In genomic region chr16:2428051-2428786, GRCh38 we compare ENCODE assay signal across 8 cellular contexts. TPM values are rescaled to one million over a fixed set of nuclear protein-coding genes. Genes with fewer than 3 reads are reported as not detected.
DNase-seq lines count a peak whose midpoint lies in the region; ATAC-seq and TF ChIP-seq lines count a peak whose summit lies in the region.

No MANE protein-coding gene starts in this region.

- H2BK120ac ChIP-seq in H9 (ENCODE audit: low read depth, low read length, poor library complexity, severe bottlenecking): no peak overlapping the region

- no peak overlapping the region for H3K4ac ChIP-seq in H9 (ENCODE audit: low read depth, low read length)

- no peak overlapping the region for H2BK20ac ChIP-seq in H9 (ENCODE audit: low read depth, low read length, poor library complexity, severe bottlenecking)

- H3K36me3 ChIP-seq in PC-9 (ENCODE audit: low read depth) (no peaks in the 10 kb centered on the region; the same call in 1 of the 2 replicates), lung (ENCODE audit: control insufficient read depth in 2 of 2, insufficient read depth in 2 of 2, low read length in 2 of 2) (peaks cover 0 to 5% of the 10 kb centered on the region in 2 donors), tibial nerve (peaks cover 0 to 11% (median 0%) of the 10 kb centered on the region in 3 donors)

- H2BK5ac ChIP-seq in H9 (ENCODE audit: insufficient read length, low read length): no peak overlapping the region

- H3K4me2 ChIP-seq in H9 (ENCODE audit: insufficient read depth, insufficient read length, low read length) (peak overlapping the region; percentile 59), PC-9 (peak overlapping the region; percentile 82)

- no peak overlapping the region for H3T11ph ChIP-seq in H9 (ENCODE audit: low read length)

- CTCF ChIA-PET in PC-9 (lab: Charles Lee): interaction anchor here (0.7 kb wide), 1 partner anchor 81 kb away, joined by 5 read pairs; no protein-coding TSS in a partner anchor

- peaks cover 20% of the 10 kb centered on the region; the same call in 1 of the 2 replicates for H3F3A ChIP-seq in PC-9 (ENCODE audit: insufficient read depth, low read depth)

- H3K4me1 Mint-ChIP-seq in H9: peaks cover 25 to 27% of the 10 kb centered on the region in 2 experiments

- peaks cover 18 to 25% (median 25%) of the 10 kb centered on the region in 3 experiments; a peak in 6 of 7 replicates for H3K36me3 Mint-ChIP-seq in H9 (ENCODE audit: insufficient read depth in 1 of 3, low read depth in 3 of 3)

- H3K56ac ChIP-seq in H9 (ENCODE audit: insufficient read length, low read depth, low read length): no peak overlapping the region

- H3K23ac ChIP-seq in H9 (ENCODE audit: insufficient read length, low read depth, low read length): no peak overlapping the region

- peak; percentile 47; the same call in 2 of the 3 replicates for TF ChIP-seq CTCF in H9 (conservative IDR thresholded peaks at IDR 0.05)
- TF ChIP-seq CTCF in PC-9 (conservative IDR thresholded peaks at IDR 0.05): peak; percentile 49; the same call in 1 of the 2 replicates
- peak; percentile 52 for TF ChIP-seq CTCF in choroid plexus epithelial cell (conservative IDR thresholded peaks at IDR 0.05; ENCODE audit: low read depth, low read length)
- no peak for TF ChIP-seq CTCF in lung (IDR thresholded peaks at IDR 0.05; ENCODE audit: control extremely low read depth, extremely low read depth)
- peak in 2 of 5 experiments; percentile 18 to 29 for TF ChIP-seq CTCF in tibial nerve (IDR thresholded peaks at IDR 0.05)

- no peaks in the 10 kb centered on the region for H3K9me2 ChIP-seq in PC-9 (ENCODE audit: insufficient read depth)

- H4K5ac ChIP-seq in H9 (ENCODE audit: insufficient read length, low read depth, low read length): no peak overlapping the region

- peak overlapping the region; percentile 43 for H3K9ac ChIP-seq in H9 (ENCODE audit: extremely low read depth, insufficient read length, low read length)

- peaks cover 9% of the 10 kb centered on the region for H3K79me1 ChIP-seq in H9 (ENCODE audit: insufficient read depth, low read depth, low read length, poor library complexity, severe bottlenecking)

- intact Hi-C loops in PC-9 (cut with micrococcal nuclease; ENCODE audit: unreplicated experiment): loop anchor here (2.0 to 5.0 kb wide), 3 partner anchors 74 to 159 kb away; partner anchors contain the start of genes ABCA3 and RNPS1

- TSS peak; percentile 80 for BruUV-seq in PC-9 (replicated peaks; lab: Mats Ljungman, UMichigan)

- no CpG with 5 or more reads among the region's 28 CpGs for WGBS in H9 (ENCODE audit: extremely low coverage, insufficient read length, low lambda C conversion rate)
- WGBS in lung, 2 donors: 33 to 42% methylated on average over 23 to 28 of the region's 28 CpGs
- 31 to 35% methylated on average over 19 to 28 of the region's 28 CpGs for WGBS in tibial nerve, 2 donors

- DNase-seq in EL (peak; percentile 46), H9 (peak; percentile 76), PC-9 (peak in 1 of 2 experiments; percentile 63), choroid plexus epithelial cell (ENCODE audit: low read depth) (peak; percentile 30), lung (ENCODE audit: low spot score) (peak; percentile 32), tibial nerve (ENCODE audit: low spot score in 2 of 2) (peak; percentile 25 to 36), NCI-H345 treated with DMSO at 0.1 percent for 48 hours (lab: John Stamatoyannopoulos, UW; ENCODE audit: unreplicated experiment) (no peak)

- H3K27me3 ChIP-seq in H9 (ENCODE audit: insufficient read depth, low read length) (no peaks in the 10 kb centered on the region; the same call in 1 of the 2 replicates), PC-9 (ENCODE audit: insufficient read depth, low read depth) (no peaks in the 10 kb centered on the region), lung (ENCODE audit: control insufficient read depth, insufficient read depth) (no peaks in the 10 kb centered on the region), tibial nerve (no peaks in the 10 kb centered on the region)

- H3K4me3 Mint-ChIP-seq in H9: peak overlapping the region; percentile 88 to 90

- no peak overlapping the region for H3K27ac ChIP-seq in H9 (ENCODE audit: insufficient read length, low read depth, low read length)
- no peak overlapping the region for H3K27ac ChIP-seq in PC-9
- peak overlapping the region; percentile 6 to 74 for H3K27ac ChIP-seq in lung (ENCODE audit: low read depth in 1 of 2, low read length in 1 of 2)
- peak overlapping the region in 3 of 4 donors; percentile 78 to 89 (median 85) for H3K27ac ChIP-seq in tibial nerve

- peaks cover 13% of the 10 kb centered on the region for H3K27me3 Mint-ChIP-seq in H9 (ENCODE audit: low read depth)

- no peak for ATAC-seq in lung (ENCODE audit: insufficient read depth, low FRiP score)
- ATAC-seq in GM18498 (IDR thresholded peaks at IDR 0.05; ENCODE audit: unreplicated experiment): no peak

- H3K23me2 ChIP-seq in H9 (ENCODE audit: insufficient read length, low read depth, low read length, poor library complexity, severe bottlenecking): peaks cover 15% of the 10 kb centered on the region

- H3K79me2 ChIP-seq in H9 (ENCODE audit: insufficient read depth, low read length) (peaks cover 3% of the 10 kb centered on the region), PC-9 (ENCODE audit: low read depth) (peaks cover 38% of the 10 kb centered on the region)

- peak overlapping the region; percentile 77 for H3K14ac ChIP-seq in H9 (ENCODE audit: insufficient read depth, low read length)

- no peaks in the 10 kb centered on the region for H4K20me1 ChIP-seq in H9 (ENCODE audit: control insufficient read depth, insufficient read depth, insufficient read length)
- no peaks in the 10 kb centered on the region; the same call in 1 of the 2 replicates for H4K20me1 ChIP-seq in PC-9 (ENCODE audit: insufficient read depth)

- H4K91ac ChIP-seq in H9 (ENCODE audit: insufficient read length, low read depth, low read length): no peak overlapping the region

- peak overlapping the region; percentile 55 for H3K18ac ChIP-seq in H9 (ENCODE audit: insufficient read length, low read depth, low read length)

- peak overlapping the region; percentile 99 for H3K4me3 ChIP-seq in PC-9
- peak overlapping the region; percentile 84 for H3K4me3 ChIP-seq in choroid plexus epithelial cell (ENCODE audit: low read depth, low read length)
- peak overlapping the region; percentile 69 for H3K4me3 ChIP-seq in lung
- peak overlapping the region; percentile 79 to 96 (median 93) for H3K4me3 ChIP-seq in tibial nerve

- H3K9me3 ChIP-seq in H9 (ENCODE audit: control insufficient read depth, low read depth, low read length) (no peaks in the 10 kb centered on the region), PC-9 (ENCODE audit: insufficient read depth, low read depth) (no peaks in the 10 kb centered on the region), lung (ENCODE audit: control insufficient read depth in 2 of 2, insufficient read depth in 1 of 2, low read length in 1 of 2) (no peaks in the 10 kb centered on the region), tibial nerve (no peaks in the 10 kb centered on the region)

- no peak overlapping the region for H2AFZ ChIP-seq in H9 (ENCODE audit: low read length)
- H2AFZ ChIP-seq in PC-9: peak overlapping the region; percentile 90

- H4K8ac ChIP-seq in H9 (replicated peaks; ENCODE audit: insufficient read length, low read depth, low read length): no peak overlapping the region

- TF ChIP-seq POLR2A in tibial nerve (IDR thresholded peaks at IDR 0.05): no peak

- H2BK15ac ChIP-seq in H9 (ENCODE audit: low read depth, low read length): no peak overlapping the region; the same call in 1 of the 2 replicates

- peak overlapping the region in 1 of 3 experiments; percentile 82; a peak in 1 of 7 replicates for H3K27ac Mint-ChIP-seq in H9

- H2BK12ac ChIP-seq in H9 (ENCODE audit: insufficient read length, low read depth, low read length): no peak overlapping the region

- no peaks in the 10 kb centered on the region for H3K9me3 Mint-ChIP-seq in H9

- no peak overlapping the region for H2AK5ac ChIP-seq in H9 (ENCODE audit: insufficient read length, low read length)

- POLR2A ChIA-PET in PC-9 (lab: Charles Lee; ENCODE audit: unreplicated experiment): interaction anchor here (0.6 kb wide), 1 partner anchor 177 kb away, joined by 3 read pairs; the partner anchor contains the start of gene ECI1

- no peak for TF ChIP-seq EP300 in tibial nerve (IDR thresholded peaks at IDR 0.05)

- H3K4me1 ChIP-seq in H9 (ENCODE audit: insufficient read depth, low read length) (no peaks in the 10 kb centered on the region), PC-9 (replicated peaks; ENCODE audit: insufficient read depth) (peaks cover 40% of the 10 kb centered on the region), lung (ENCODE audit: control insufficient read depth in 2 of 2, insufficient read depth in 2 of 2, low read length in 2 of 2) (peaks cover 0 to 8% of the 10 kb centered on the region in 2 donors), tibial nerve (peaks cover 0 to 19% (median 10%) of the 10 kb centered on the region in 4 donors)

RNA-seq across cellular contexts. Expression of gene CCNF, which starts 1.0 kb away (rescaled TPM):
- 61.6 and 62.2 TPM in 2 replicates for total RNA-seq in H9 (2021)
- total RNA-seq in PC-9 (2021): 53.4 and 69.0 TPM in 2 replicates
- 1 to 10 TPM; 3.5 to 7.5 TPM for total RNA-seq in lung
- polyA plus RNA-seq in lung: 1 to 10 TPM; 2.0 to 2.2 TPM
- total RNA-seq in tibial nerve: 1 to 10 TPM; 1.6 to 3.0 (median 2.0) TPM

RNA-seq across cellular contexts. Expression of gene TEDC2, which starts 31.7 kb away (rescaled TPM):
- total RNA-seq in H9 (2021) (40.7 and 45.4 TPM in 2 replicates), PC-9 (2021) (26.3 and 28.0 TPM in 2 replicates), lung (1 to 10 TPM; 1.1 to 3.6 TPM), tibial nerve (1 to 10 TPM in 3 of 4 donors, not detected in 1; 1.3 to 2.5 (median 1.8) TPM)
- 1 to 10 TPM; 1.6 to 2.9 TPM for polyA plus RNA-seq in lung

RNA-seq across cellular contexts. Expression of gene NTN3, which starts 42.9 kb away (rescaled TPM):
- total RNA-seq in H9 (2021): 1.3 TPM in 2 replicates
- 0.87 and 0.90 TPM in 2 replicates for total RNA-seq in PC-9 (2021)
- total RNA-seq in lung: 1 to 10 TPM in 1 of 2 donors, not detected in 1; 2.4 TPM
- under 1 TPM in 1 of 2 donors, not detected in 1; 0.06 TPM for polyA plus RNA-seq in lung
- under 1 TPM in 1 of 4 donors, not detected in 3; 0.39 TPM for total RNA-seq in tibial nerve

RNA-seq across cellular contexts. Expression of gene TBC1D24, which starts 46.7 kb away (rescaled TPM):
- 19.0 and 19.8 TPM in 2 replicates for total RNA-seq in H9 (2021)
- total RNA-seq in PC-9 (2021): 30.0 and 34.2 TPM in 2 replicates
- 10 to 100 TPM; 29.2 to 35.7 TPM for total RNA-seq in lung
- polyA plus RNA-seq in lung: 10 to 100 TPM in 1 of 2 donors, 1 to 10 TPM in 1; 9.0 to 17.3 TPM
- 10 to 100 TPM; 12.0 to 18.3 (median 16.3) TPM for total RNA-seq in tibial nerve

Comparison
In these comparisons a context has a peak if more than half of its experiments do, and no peak if none do; other contexts are left out.
1. H3K27ac ChIP-seq: peak in lung (2 of 2) and tibial nerve (3 of 4); none in H9 (single experiment) and PC-9 (single experiment).
2. Peak in every context shown above with its lines, with median percentiles within 50 percentile points of each other: H3K4me3 ChIP-seq.